Comparison of ENCODE assay signal across 8 cellular contexts in genomic region chr10:97497572-97498075, GRCh38. TPM values are rescaled to one million over a fixed set of nuclear protein-coding genes. Genes with fewer than 3 reads are reported as not detected.
DNase-seq lines count a peak whose midpoint lies in the region; ATAC-seq and TF ChIP-seq lines count a peak whose summit lies in the region.

No MANE protein-coding gene starts in this region.

- peak overlapping the region; percentile 93 for H3K27ac ChIP-seq in Panc1 (ENCODE audit: low read length)

- H3K36me3 Mint-ChIP-seq in IgD-negative memory B cell, result no peaks in the 10 kb centered on the region
- peaks cover 1% of the 10 kb centered on the region for H3K36me3 Mint-ChIP-seq in activated T-cell treated with anti-CD3 and anti-CD28 coated beads, Interleukin-2, amount 50 U/mL, for 4 hours (ENCODE audit: insufficient read depth)

- peaks cover 26% of the 10 kb centered on the region for H3K27me3 Mint-ChIP-seq in IgD-negative memory B cell
- H3K27me3 Mint-ChIP-seq in activated T-cell treated with anti-CD3 and anti-CD28 coated beads, Interleukin-2, amount 50 U/mL, for 4 hours (ENCODE audit: low read depth), result peaks cover 25% of the 10 kb centered on the region

- peak overlapping the region; percentile 97 for H3K4me3 ChIP-seq in AG09309 (ENCODE audit: control insufficient read depth, low read depth, low read length)
- peak overlapping the region; percentile 93 to 99 for H3K4me3 ChIP-seq in Panc1 (ENCODE audit: low read depth in 2 of 2, low read length in 2 of 2)
- H3K4me3 ChIP-seq in mucosa of stomach (ENCODE audit: low read length), result peak overlapping the region; percentile 97

- H3K4me3 Mint-ChIP-seq in IgD-negative memory B cell, result peak overlapping the region; percentile 95 to 99 (median 98)
- peak overlapping the region; percentile 98 for H3K4me3 Mint-ChIP-seq in activated T-cell treated with anti-CD3 and anti-CD28 coated beads, Interleukin-2, amount 50 U/mL, for 4 hours

- peak overlapping the region; percentile 84 for H3K9ac ChIP-seq in mucosa of stomach (ENCODE audit: low read length)

- peak overlapping the region; percentile 88 to 98 (median 94) for H3K27ac Mint-ChIP-seq in IgD-negative memory B cell

- intact Hi-C loops in Panc1 (cut with micrococcal nuclease; ENCODE audit: unreplicated experiment), result loop anchor here (5.0 kb wide), 1 partner anchor 45 kb away; no protein-coding TSS in a partner anchor

- H3K4me1 ChIP-seq in Panc1 (ENCODE audit: control insufficient read depth, insufficient read depth, low read length), result peaks cover 46% of the 10 kb centered on the region
- peaks cover 10% of the 10 kb centered on the region for H3K4me1 ChIP-seq in mucosa of stomach (ENCODE audit: control insufficient read depth, insufficient read depth, low read length)

- peak; percentile 66 for TF ChIP-seq POLR2A in GM19099 (IDR thresholded peaks at IDR 0.05; ENCODE audit: extremely low read depth, insufficient read length, low read depth)

- CTCF ChIA-PET in Panc1 (lab: Charles Lee), result interaction anchor here (0.6 to 0.8 kb wide), 2 partner anchors 55 to 85 kb away, joined by 4 to 6 read pairs; no protein-coding TSS in a partner anchor

- no TSS peak for BruUV-seq in Panc1 (replicated peaks; lab: Mats Ljungman, UMichigan)

- H3K36me3 ChIP-seq in Panc1 (ENCODE audit: control insufficient read depth, insufficient read depth, low read length), result no peaks in the 10 kb centered on the region; the same call in 1 of the 2 replicates
- H3K36me3 ChIP-seq in mucosa of stomach (ENCODE audit: control insufficient read depth, insufficient read depth, low read length), result no peaks in the 10 kb centered on the region

- TF ChIP-seq CTCF in AG09309 (IDR thresholded peaks at IDR 0.05; ENCODE audit: control insufficient read depth, insufficient read depth, low read depth, low read length, missing control alignments), result no peak
- no peak for TF ChIP-seq CTCF in Panc1 (IDR thresholded peaks at IDR 0.05)

- ATAC-seq in Panc1, result peak; percentile 68
- peak; percentile 42 to 46 for ATAC-seq in activated T-cell treated with anti-CD3 and anti-CD28 coated beads, Interleukin-2, amount 50 U/mL, for 4 hours
- ATAC-seq in esophagus mucosa, result peak; percentile 52

- no peaks in the 10 kb centered on the region for H3K9me3 Mint-ChIP-seq in IgD-negative memory B cell
- H3K9me3 Mint-ChIP-seq in activated T-cell treated with anti-CD3 and anti-CD28 coated beads, Interleukin-2, amount 50 U/mL, for 4 hours, result no peaks in the 10 kb centered on the region

- H3K9me3 ChIP-seq in Panc1 (ENCODE audit: control insufficient read depth, insufficient read depth, low read depth, low read length) (no peaks in the 10 kb centered on the region), mucosa of stomach (ENCODE audit: control insufficient read depth, low read length) (no peaks in the 10 kb centered on the region)

- POLR2A ChIA-PET in Panc1 (lab: Charles Lee), result no interaction called here

- in situ Hi-C loops in Panc1 (cut with HindIII; ENCODE audit: low pct_unique_long_range_greater_than_20kb, low sequenced_read_pairs), result no loop called here

- DNase-seq in AG09309 (ENCODE audit: low read depth) (peak; percentile 32), Panc1 (ENCODE audit: low read depth, low spot score) (no peak)
- DNase-seq in activated T-cell treated with anti-CD3 and anti-CD28 coated beads, Interleukin-2, amount 50 U/mL, for 4 hours, result peak; percentile 60
- DNase-seq in stimulated activated CD8-positive, alpha-beta memory T cell treated with anti-CD3 and anti-CD28 coated beads, Interleukin-7, amount 100 ng/mL, for 4 hours (ENCODE audit: low read depth in 2 of 2), result peak; percentile 54 to 63

- H3K27me3 ChIP-seq in Panc1 (ENCODE audit: control insufficient read depth, insufficient read depth, low read length) (no peaks in the 10 kb centered on the region), mucosa of stomach (ENCODE audit: control insufficient read depth, insufficient read depth, low read length) (peaks cover 22% of the 10 kb centered on the region)

- H3K4me1 Mint-ChIP-seq in IgD-negative memory B cell, result peaks cover 4 to 28% (median 20%) of the 10 kb centered on the region in 3 donors
- H3K4me1 Mint-ChIP-seq in activated T-cell treated with anti-CD3 and anti-CD28 coated beads, Interleukin-2, amount 50 U/mL, for 4 hours (ENCODE audit: low read depth), result peaks cover 45% of the 10 kb centered on the region

RNA-seq across cellular contexts. Expression of gene MMS19, which starts 0.6 kb away (rescaled TPM):
- polyA plus RNA-seq in IgD-negative memory B cell, result 29.1 TPM
- total RNA-seq in Panc1 (2021; ENCODE audit: unreplicated experiment) (83.3 TPM), esophagus mucosa (44.0 TPM)
- 81.5 TPM for polyA plus RNA-seq in Panc1 (2012; ENCODE audit: insufficient read length)
- total RNA-seq in activated T-cell treated with anti-CD3 and anti-CD28 coated beads, Interleukin-2, amount 50 U/mL, for 4 hours, result 10 to 100 TPM; 77.3 to 87.5 (median 83.4) TPM

RNA-seq across cellular contexts. Expression of gene UBTD1, which starts 1.1 kb away (rescaled TPM):
- polyA plus RNA-seq in IgD-negative memory B cell, result 1.2 TPM
- 55.6 TPM for total RNA-seq in Panc1 (2021; ENCODE audit: unreplicated experiment)
- polyA plus RNA-seq in Panc1 (2012; ENCODE audit: insufficient read length), result 63.0 TPM
- 1 to 10 TPM; 2.0 to 3.0 (median 2.8) TPM for total RNA-seq in activated T-cell treated with anti-CD3 and anti-CD28 coated beads, Interleukin-2, amount 50 U/mL, for 4 hours
- total RNA-seq in esophagus mucosa, result 5.1 TPM

RNA-seq across cellular contexts. Expression of gene ZDHHC16, which starts 51.6 kb away (rescaled TPM):
- polyA plus RNA-seq in IgD-negative memory B cell, result 23.3 TPM
- total RNA-seq in Panc1 (2021; ENCODE audit: unreplicated experiment), result 64.5 TPM
- polyA plus RNA-seq in Panc1 (2012; ENCODE audit: insufficient read length), result 58.1 TPM
- total RNA-seq in activated T-cell treated with anti-CD3 and anti-CD28 coated beads, Interleukin-2, amount 50 U/mL, for 4 hours, result 10 to 100 TPM; 54.3 to 62.9 (median 59.6) TPM
- total RNA-seq in esophagus mucosa, result 23.0 TPM

RNA-seq across cellular contexts. Expression of gene EXOSC1, which starts 51.8 kb away (rescaled TPM):
- 60.6 TPM for polyA plus RNA-seq in IgD-negative memory B cell
- total RNA-seq in Panc1 (2021; ENCODE audit: unreplicated experiment) (60.3 TPM), esophagus mucosa (30.8 TPM)
- polyA plus RNA-seq in Panc1 (2012; ENCODE audit: insufficient read length), result 83.3 TPM
- total RNA-seq in activated T-cell treated with anti-CD3 and anti-CD28 coated beads, Interleukin-2, amount 50 U/mL, for 4 hours, result 10 to 100 TPM; 60.3 to 72.2 (median 71.9) TPM
